In the genomic region with DNA sequence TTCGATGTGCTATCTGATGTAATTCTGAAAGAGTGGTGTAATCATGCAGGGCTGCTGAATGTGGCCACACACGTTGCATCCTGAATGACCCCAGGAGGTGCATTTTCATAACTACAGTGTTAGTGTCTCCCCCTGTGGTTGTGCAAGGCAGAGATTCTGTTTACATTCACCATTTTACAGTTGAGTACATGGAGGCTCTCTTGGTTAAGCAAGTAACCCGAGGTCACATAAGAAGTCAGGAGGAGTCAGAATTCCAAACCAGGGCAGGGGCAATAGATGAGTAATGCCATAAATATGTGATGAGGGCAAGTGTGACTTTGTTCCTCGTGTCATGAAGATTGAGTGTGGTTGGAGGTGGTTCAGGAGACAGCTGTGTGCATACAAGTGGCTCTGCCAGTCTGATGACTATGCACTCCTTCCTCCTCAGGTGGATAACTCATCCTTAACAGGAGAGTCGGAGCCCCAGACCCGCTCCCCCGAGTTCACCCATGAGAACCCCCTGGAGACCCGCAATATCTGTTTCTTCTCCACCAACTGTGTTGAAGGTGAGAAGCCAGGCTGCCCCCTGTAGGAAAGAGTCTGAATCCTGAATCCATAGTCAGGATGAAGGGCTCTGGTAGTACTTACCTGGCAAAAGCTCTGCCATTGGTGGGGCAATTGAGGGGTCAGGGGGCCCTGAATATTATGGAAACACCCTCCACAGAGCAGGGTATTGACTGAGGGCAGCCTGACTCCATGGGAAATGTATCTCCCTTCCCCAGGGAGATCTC, we compare ENCODE assay signal across 8 cellular contexts. TPM values are rescaled to one million over a fixed set of nuclear protein-coding genes. Genes with fewer than 3 reads are reported as not detected.
DNase-seq lines count a peak whose midpoint lies in the region; ATAC-seq, FAIRE-seq and TF ChIP-seq lines count a peak whose summit lies in the region.
"Had no signal": no experiment of that assay in that cellular context is flagged by ENCODE, and none has a peak within 500 bp of the region (broad histone marks: within the 10 kb centered on the region; RNA-seq: fewer than 3 reads in every experiment).

No MANE protein-coding gene starts in this region.

- H3K27ac ChIP-seq in astrocyte (ENCODE audit: low read depth, low read length) = no peak overlapping the region

- H3K36me3 Mint-ChIP-seq in astrocyte (ENCODE audit: low read depth, unreplicated experiment) = no peaks in the 10 kb centered on the region

- H3K4me3 ChIP-seq in astrocyte (ENCODE audit: insufficient read depth, low read depth, low read length) = no peak overlapping the region

- no peak overlapping the region for H3K9ac ChIP-seq in astrocyte (ENCODE audit: low read length)

- no peak for TF ChIP-seq POLR2A in GM18505 (IDR thresholded peaks at IDR 0.05; ENCODE audit: borderline replicate concordance, extremely low read depth, insufficient read depth, insufficient read length)

- TF ChIP-seq CTCF in astrocyte (IDR thresholded peaks at IDR 0.05; ENCODE audit: insufficient read depth, low read depth, low read length) = peak; percentile 7

- H3K27me3 ChIP-seq in astrocyte (ENCODE audit: insufficient read depth, low read length) = no peaks in the 10 kb centered on the region

- no peaks in the 10 kb centered on the region for H3K27me3 Mint-ChIP-seq in astrocyte (ENCODE audit: low read depth, unreplicated experiment)
- peaks cover 8% of the 10 kb centered on the region for H3K27me3 Mint-ChIP-seq in stimulated activated naive CD8-positive, alpha-beta T cell treated with anti-CD3 and anti-CD28 coated beads, Interleukin-15, amount 100 ng/mL, for 72 hours

- peak overlapping the region; percentile 31 for H3K4me2 ChIP-seq in astrocyte (ENCODE audit: low read length)

- peak; percentile 95 for DNase-seq in HT1080 (ENCODE audit: low read depth)
- DNase-seq in astrocyte (ENCODE audit: low read depth) = peak; percentile 81
- DNase-seq in hepatic stellate cell (ENCODE audit: low spot score) = peak; percentile 77
- peak; percentile 90 for DNase-seq in urothelium cell line (ENCODE audit: low spot score)
- DNase-seq in germinal center (ENCODE audit: low spot score) = no peak
- DNase-seq in stimulated activated naive CD8-positive, alpha-beta T cell treated with anti-CD3 and anti-CD28 coated beads, Interleukin-15, amount 100 ng/mL, for 72 hours = no peak
- DNase-seq: activated gamma-delta T cell treated with Interleukin-2 at 50 U/mL for 16 hours had no signal

- no peak overlapping the region for H2AFZ ChIP-seq in astrocyte (ENCODE audit: low read depth, low read length)

- H4K20me1 ChIP-seq in astrocyte (ENCODE audit: insufficient read depth, low read length) = no peaks in the 10 kb centered on the region

- no peak overlapping the region for H3K4me3 Mint-ChIP-seq in astrocyte (ENCODE audit: unreplicated experiment)
- no peak overlapping the region for H3K4me3 Mint-ChIP-seq in stimulated activated naive CD8-positive, alpha-beta T cell treated with anti-CD3 and anti-CD28 coated beads, Interleukin-15, amount 100 ng/mL, for 72 hours

- no peak for FAIRE-seq in astrocyte (lab: Jason Lieb, UNC)
- FAIRE-seq in urothelium cell line (lab: Jason Lieb, UNC) = peak; percentile 96

- H3K36me3 ChIP-seq in astrocyte (ENCODE audit: insufficient read depth, low read length) = no peaks in the 10 kb centered on the region

- H3K9me3 Mint-ChIP-seq in astrocyte (ENCODE audit: unreplicated experiment) = no peaks in the 10 kb centered on the region
- no peaks in the 10 kb centered on the region for H3K9me3 Mint-ChIP-seq in stimulated activated naive CD8-positive, alpha-beta T cell treated with anti-CD3 and anti-CD28 coated beads, Interleukin-15, amount 100 ng/mL, for 72 hours

- H3K4me1 ChIP-seq in astrocyte (ENCODE audit: insufficient read depth, low read length) = peaks cover 25% of the 10 kb centered on the region

- no peaks in the 10 kb centered on the region for H3K79me2 ChIP-seq in astrocyte (ENCODE audit: insufficient read depth, low read length)

- peak overlapping the region; percentile 95 for H3K27ac Mint-ChIP-seq in astrocyte (ENCODE audit: unreplicated experiment)
- H3K27ac Mint-ChIP-seq in stimulated activated naive CD8-positive, alpha-beta T cell treated with anti-CD3 and anti-CD28 coated beads, Interleukin-15, amount 100 ng/mL, for 72 hours = no peak overlapping the region

- ATAC-seq in GM18505 (IDR thresholded peaks at IDR 0.05; ENCODE audit: unreplicated experiment) = no peak
- ATAC-seq in stimulated activated naive CD8-positive, alpha-beta T cell treated with anti-CD3 and anti-CD28 coated beads, Interleukin-15, amount 100 ng/mL, for 72 hours = no peak

- peaks cover 56% of the 10 kb centered on the region for H3K4me1 Mint-ChIP-seq in astrocyte (ENCODE audit: low read depth, unreplicated experiment)
- H3K4me1 Mint-ChIP-seq in stimulated activated naive CD8-positive, alpha-beta T cell treated with anti-CD3 and anti-CD28 coated beads, Interleukin-15, amount 100 ng/mL, for 72 hours = peaks cover 6% of the 10 kb centered on the region

- H3K9me3 ChIP-seq in astrocyte (ENCODE audit: insufficient read depth, low read depth, low read length) = no peaks in the 10 kb centered on the region

RNA-seq across cellular contexts. Expression of gene ATP1A2, which starts 9.3 kb away (rescaled TPM):
- total RNA-seq in HT1080 (2014; rRNA removed; shearing (Covaris generic)) = not detected in 2 replicates
- polyA plus RNA-seq in HT1080 (2015; cell fraction: cytosol; rRNA removed) = 0.02 TPM in 1 of 2 replicates, not detected in the other
- 0.37 TPM in 1 of 2 replicates, not detected in the other for polyA plus RNA-seq in HT1080 (2015; cell fraction: nucleus; rRNA removed)
- 2.5 and 3.5 TPM in 2 replicates for total RNA-seq in astrocyte

RNA-seq across cellular contexts. Expression of gene IGSF8, which starts 26.5 kb away (rescaled TPM):
- 17.5 and 18.0 TPM in 2 replicates for total RNA-seq in HT1080 (2014; rRNA removed; shearing (Covaris generic))
- polyA plus RNA-seq in HT1080 (2015; cell fraction: cytosol; rRNA removed) = 14.9 and 17.5 TPM in 2 replicates
- 31.8 and 32.4 TPM in 2 replicates for polyA plus RNA-seq in HT1080 (2015; cell fraction: nucleus; rRNA removed)
- total RNA-seq in astrocyte = 42.8 and 45.8 TPM in 2 replicates

RNA-seq across cellular contexts. Expression of gene ATP1A4, which starts 26.5 kb away (rescaled TPM):
- total RNA-seq in HT1080 (2014; rRNA removed; shearing (Covaris generic)) = not detected in 2 replicates
- polyA plus RNA-seq in HT1080 (2015; cell fraction: cytosol; rRNA removed) = not detected in 2 replicates
- polyA plus RNA-seq in HT1080 (2015; cell fraction: nucleus; rRNA removed) = not detected in 2 replicates
- not detected in 2 replicates for total RNA-seq in astrocyte

RNA-seq across cellular contexts. Expression of gene KCNJ9, which starts 43.6 kb away (rescaled TPM):
- not detected in 2 replicates for total RNA-seq in HT1080 (2014; rRNA removed; shearing (Covaris generic))
- polyA plus RNA-seq in HT1080 (2015; cell fraction: cytosol; rRNA removed) = not detected in 2 replicates
- polyA plus RNA-seq in HT1080 (2015; cell fraction: nucleus; rRNA removed) = not detected in 2 replicates
- not detected in 2 replicates for total RNA-seq in astrocyte

RNA-seq across cellular contexts. Expression of gene KCNJ10, which starts 54.9 kb away (rescaled TPM):
- not detected in 2 replicates for total RNA-seq in HT1080 (2014; rRNA removed; shearing (Covaris generic))
- not detected in 2 replicates for polyA plus RNA-seq in HT1080 (2015; cell fraction: cytosol; rRNA removed)
- polyA plus RNA-seq in HT1080 (2015; cell fraction: nucleus; rRNA removed) = 0.08 TPM in 1 of 2 replicates, not detected in the other
- 0.27 and 0.29 TPM in 2 replicates for total RNA-seq in astrocyte

Comparison
In these comparisons a context has a peak if more than half of its experiments do, and no peak if none do; other contexts are left out.
1. DNase-seq: peak in HT1080 (single experiment), astrocyte (single experiment), hepatic stellate cell (single experiment) and urothelium cell line (single experiment); none in germinal center (single experiment) and stimulated activated naive CD8-positive, alpha-beta T cell treated with anti-CD3 and anti-CD28 coated beads, Interleukin-15, amount 100 ng/mL, for 72 hours (0 of 2).